28 cellular contexts compared by ENCODE assay signal in genomic region chr2:225317191-225317590, GRCh38.
"Had no signal": no experiment of that assay in that cellular context is flagged by ENCODE, and none has a peak within 500 bp of the region (broad histone marks: within the 10 kb centered on the region; RNA-seq: fewer than 3 reads in every experiment).

No MANE protein-coding gene starts in this region.

- H3K9ac ChIP-seq: KMS-11, SK-N-SH had no signal

- DNase-seq: Karpas-422, KBM-7, MG63, NCI-H1092, NCI-H1105, NCI-H1417 treated with DMSO at 0.1 percent for 48 hours, NCI-H1436 treated with DMSO at 0.1 percent for 48 hours, NCI-H1694 treated with DMSO at 0.1 percent for 48 hours, NCI-H187 treated with DMSO at 0.1 percent for 48 hours, NCI-H2029, NCI-H2081 treated with DMSO at 0.1 percent for 48 hours, NCI-H2171 treated with DMSO at 0.1 percent for 48 hours, NCI-H2227 treated with DMSO at 0.1 percent for 48 hours, NCI-H345, NCI-H446, NCI-H510A treated with DMSO at 0.1 percent for 48 hours, NCI-H524 treated with DMSO at 0.1 percent for 48 hours, NCI-H526 treated with DMSO at 0.1 percent for 48 hours, NCI-H774, PC-9, SHP77, SIG-M5, SK-N-SH, SW 1271, T-helper 1 cell had no signal

- H3K4me3 ChIP-seq: MG63, PC-9, SJSA1 had no signal

- H3K4me2 ChIP-seq: KMS-11, PC-9, SK-N-SH had no signal

- H2AFZ ChIP-seq: PC-9 had no signal

- H3K36me3 ChIP-seq: MG63, SJSA1 had no signal

- H3K4me1 ChIP-seq: SJSA1 had no signal

- H3K27ac ChIP-seq: KMS-11, PC-9, RWPE1, SJSA1 had no signal

- H3K27me3 ChIP-seq: MG63, SJSA1 had no signal

- H3K9me3 ChIP-seq: SK-N-SH had no signal
